21 cellular contexts compared by ENCODE assay signal in the genomic region with DNA sequence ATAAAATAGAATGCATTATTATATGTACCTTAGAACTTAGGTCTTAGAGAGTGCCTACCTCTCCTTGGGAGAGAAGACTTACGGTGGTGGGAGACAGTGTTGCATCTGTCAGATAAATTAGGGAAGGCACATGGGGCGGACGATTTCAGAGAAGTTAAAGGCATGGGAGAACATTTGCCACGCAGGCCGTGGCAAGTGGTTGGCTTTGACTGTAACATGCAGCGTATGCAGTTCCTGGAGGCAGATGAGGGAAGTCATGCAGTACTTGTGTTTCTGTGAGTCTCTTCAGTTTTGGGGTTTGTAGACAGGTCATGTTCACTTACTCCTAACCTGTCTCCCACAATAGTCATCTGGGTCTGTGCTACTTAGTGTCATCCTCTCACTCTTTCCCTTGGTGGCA. TPM values are rescaled to one million over a fixed set of nuclear protein-coding genes. Genes with fewer than 3 reads are reported as not detected.
DNase-seq lines count a peak whose midpoint lies in the region; ATAC-seq and TF ChIP-seq lines count a peak whose summit lies in the region.
"Had no signal": no experiment of that assay in that cellular context is flagged by ENCODE, and none has a peak within 500 bp of the region (broad histone marks: within the 10 kb centered on the region; RNA-seq: fewer than 3 reads in every experiment).

No MANE protein-coding gene starts in this region.

- ATAC-seq in IMR-90 (ENCODE audit: low read depth) = no peak
- ATAC-seq in left lung = peak; percentile 39
- ATAC-seq: GM23338 had no signal

- H2BK5ac ChIP-seq in IMR-90 (ENCODE audit: low read depth, low read length, poor library complexity, severe bottlenecking) = no peak overlapping the region

- peaks cover 30 to 89% of the 10 kb centered on the region in 2 experiments for H3K79me1 ChIP-seq in IMR-90 (ENCODE audit: low read depth in 1 of 2, low read length in 2 of 2)

- H3K27ac ChIP-seq in IMR-90 (ENCODE audit: insufficient read depth, low read length) = no peak overlapping the region
- H3K27ac ChIP-seq in left lung = no peak overlapping the region
- H3K27ac ChIP-seq in stomach smooth muscle (ENCODE audit: low read length) = peak overlapping the region; percentile 79
- no peak overlapping the region for H3K27ac ChIP-seq in PC-9
- H3K27ac ChIP-seq: SJSA1 had no signal

- H2BK20ac ChIP-seq in IMR-90 (ENCODE audit: low read depth, low read length) = no peak overlapping the region

- H3K18ac ChIP-seq in IMR-90 (ENCODE audit: low read depth, low read length) = no peak overlapping the region

- peak overlapping the region; percentile 8 for H2AK9ac ChIP-seq in IMR-90 (replicated peaks; ENCODE audit: low read depth, low read length, poor library complexity)

- H3K9ac ChIP-seq in IMR-90 (ENCODE audit: low read depth, low read length) (no peak overlapping the region), stomach smooth muscle (ENCODE audit: low read length in 2 of 2) (no peak overlapping the region)

- CTCF ChIA-PET in IMR-90 (lab: Yijun Ruan, JAX) = no interaction called here
- CTCF ChIA-PET in PC-9 (lab: Charles Lee) = no interaction called here

- H3K4me1 ChIP-seq in IMR-90 (ENCODE audit: control insufficient read depth, insufficient read depth, low read length) (peaks cover 11% of the 10 kb centered on the region), left lung (peaks cover 5 to 62% of the 10 kb centered on the region in 2 donors), stomach smooth muscle (ENCODE audit: control insufficient read depth, insufficient read depth, low read length) (peaks cover 36% of the 10 kb centered on the region), PC-9 (replicated peaks; ENCODE audit: insufficient read depth) (no peaks in the 10 kb centered on the region)
- H3K4me1 ChIP-seq: HAP-1 had no signal

- BruUV-seq in IMR-90 (replicated peaks; lab: Mats Ljungman, UMichigan) (no TSS peak), PC-9 (replicated peaks; lab: Mats Ljungman, UMichigan) (no TSS peak)

- peaks cover 14% of the 10 kb centered on the region for H3K9me1 ChIP-seq in IMR-90 (ENCODE audit: insufficient read depth, low read length)

- no peak overlapping the region for H2AK5ac ChIP-seq in IMR-90 (ENCODE audit: low read depth, low read length)

- peaks cover 22% of the 10 kb centered on the region for H3K79me2 ChIP-seq in PC-9 (ENCODE audit: low read depth)

- no peak overlapping the region for H4K5ac ChIP-seq in IMR-90 (ENCODE audit: low read depth, low read length)

- in situ Hi-C loops in IMR-90 (cut with MboI; ENCODE audit: low sequenced_read_pairs) = no loop called here

- DNase-seq in CD1c-positive myeloid dendritic cell (ENCODE audit: extremely low spot score) (peak; percentile 57), IMR-90 (no peak), left lung (no peak), dermis blood vessel endothelial cell (no peak), NCI-H524 (lab: John Stamatoyannopoulos, UW) (no peak), PC-9 (no peak)
- DNase-seq: BE2C, Calu3, DND-41, HFFc6, KBM-7, MV-4-11, NCI-H1105, NCI-H1436 treated with DMSO at 0.1 percent for 48 hours, NCI-H187 treated with DMSO at 0.1 percent for 48 hours, NCI-H2171 treated with DMSO at 0.1 percent for 48 hours, NCI-H774 had no signal

- POLR2A ChIA-PET in IMR-90 (lab: Charles Lee; ENCODE audit: unreplicated experiment) = no interaction called here
- POLR2A ChIA-PET in PC-9 (lab: Charles Lee; ENCODE audit: unreplicated experiment) = no interaction called here

- H4K20me1 ChIP-seq in IMR-90 (ENCODE audit: insufficient read depth, low read length) = peaks cover 37% of the 10 kb centered on the region
- peaks cover 7% of the 10 kb centered on the region for H4K20me1 ChIP-seq in PC-9 (ENCODE audit: insufficient read depth)

- no peak overlapping the region for H3K4me3 ChIP-seq in IMR-90 (ENCODE audit: insufficient read depth, low read depth, low read length)
- no peak overlapping the region for H3K4me3 ChIP-seq in left lung
- H3K4me3 ChIP-seq in stomach smooth muscle (ENCODE audit: low read length in 2 of 2) = no peak overlapping the region
- no peak overlapping the region for H3K4me3 ChIP-seq in PC-9
- H3K4me3 ChIP-seq: GM23338, HAP-1, SJSA1 had no signal

- TF ChIP-seq CTCF in IMR-90 (conservative IDR thresholded peaks at IDR 0.05; ENCODE audit: low read depth, low read length) (no peak), left lung (IDR thresholded peaks at IDR 0.05) (no peak), PC-9 (conservative IDR thresholded peaks at IDR 0.05) (no peak)

- H2AFZ ChIP-seq in IMR-90 (replicated peaks; ENCODE audit: low read length, poor library complexity) (no peak overlapping the region), PC-9 (no peak overlapping the region)
- H2AFZ ChIP-seq: GM23338 had no signal

- no peak overlapping the region for H3K4ac ChIP-seq in IMR-90 (ENCODE audit: low read depth, low read length)

- H4K91ac ChIP-seq in IMR-90 (ENCODE audit: insufficient read depth, low read depth, low read length) = no peak overlapping the region

- H3K36me3 ChIP-seq in IMR-90 (ENCODE audit: control insufficient read depth, insufficient read depth, low read length) = 0 out of 2 replicates have a peak, but pooled peaks cover 1% of the 10 kb centered on the region
- H3K36me3 ChIP-seq in left lung = no peaks in the 10 kb centered on the region
- H3K36me3 ChIP-seq in stomach smooth muscle (ENCODE audit: control insufficient read depth in 2 of 2, insufficient read depth in 2 of 2, low read length in 2 of 2) = no peaks in the 10 kb centered on the region
- H3K36me3 ChIP-seq in PC-9 (ENCODE audit: low read depth) = no peaks in the 10 kb centered on the region
- H3K36me3 ChIP-seq: BE2C, HAP-1 had no signal

- no peak overlapping the region for H3K56ac ChIP-seq in IMR-90 (ENCODE audit: extremely low read depth, insufficient read depth, low read length)

- no peaks in the 10 kb centered on the region for H3F3A ChIP-seq in PC-9 (ENCODE audit: insufficient read depth, low read depth)

- H3K23ac ChIP-seq in IMR-90 (ENCODE audit: low read depth, low read length) = no peak overlapping the region

- no peaks in the 10 kb centered on the region for H3K9me2 ChIP-seq in PC-9 (ENCODE audit: insufficient read depth)

- H4K8ac ChIP-seq in IMR-90 (ENCODE audit: low read depth in 2 of 2, low read length in 2 of 2) = no peak overlapping the region

- H2BK15ac ChIP-seq in IMR-90 (ENCODE audit: low read depth, low read length) = no peak overlapping the region

- dilution Hi-C loops in IMR-90 (cut with HindIII; ENCODE audit: low sequenced_read_pairs, unreplicated experiment) = no loop called here

- TF ChIP-seq RAD21 in IMR-90 (IDR thresholded peaks at IDR 0.05; ENCODE audit: low read length) = no peak

- no peak overlapping the region for H2BK120ac ChIP-seq in IMR-90 (ENCODE audit: low read depth, low read length)

- H3K27me3 ChIP-seq in IMR-90 (ENCODE audit: control insufficient read depth, insufficient read depth, low read length) (no peaks in the 10 kb centered on the region), left lung (no peaks in the 10 kb centered on the region), stomach smooth muscle (ENCODE audit: control insufficient read depth in 1 of 2, insufficient read depth in 2 of 2, low read length in 2 of 2) (no peaks in the 10 kb centered on the region), PC-9 (ENCODE audit: insufficient read depth, low read depth) (no peaks in the 10 kb centered on the region)
- H3K27me3 ChIP-seq: BE2C, SJSA1 had no signal

- no CpG with 5 or more reads among the region's 6 CpGs for WGBS in IMR-90 (ENCODE audit: extremely low coverage in 2 of 2, insufficient read length in 1 of 2), 2 experiments

- TF ChIP-seq POLR2A in IMR-90 (IDR thresholded peaks at IDR 0.05; ENCODE audit: low read depth, low read length) = no peak

- H3K4me2 ChIP-seq in IMR-90 (ENCODE audit: low read depth, low read length) (no peak overlapping the region), PC-9 (no peak overlapping the region)
- H3K4me2 ChIP-seq: GM23338 had no signal

- intact Hi-C loops in IMR-90 (cut with micrococcal nuclease) = no loop called here
- intact Hi-C loops in left lung (cut with DNase I) = no loop called here
- intact Hi-C loops in PC-9 (cut with micrococcal nuclease; ENCODE audit: unreplicated experiment) = no loop called here

- H3K14ac ChIP-seq in IMR-90 (replicated peaks; ENCODE audit: low read depth, low read length) = no peak overlapping the region

- no peaks in the 10 kb centered on the region for H3K9me3 ChIP-seq in IMR-90 (ENCODE audit: control insufficient read depth, insufficient read depth, low read length)
- H3K9me3 ChIP-seq in left lung = no peaks in the 10 kb centered on the region
- no peaks in the 10 kb centered on the region for H3K9me3 ChIP-seq in stomach smooth muscle (ENCODE audit: control insufficient read depth in 2 of 2, low read length in 2 of 2)
- no peaks in the 10 kb centered on the region for H3K9me3 ChIP-seq in PC-9 (ENCODE audit: insufficient read depth, low read depth)
- H3K9me3 ChIP-seq: BE2C, HAP-1, SJSA1 had no signal

TF ChIP-seq in IMR-90, 13 proteins besides CTCF, POLR2A, EP300 and RAD21 (continues in another document):
- TF ChIP-seq FOS (IDR thresholded peaks at IDR 0.05; ENCODE audit: low read depth, low read length) (no peak), SMC3 (IDR thresholded peaks at IDR 0.05; ENCODE audit: low read depth, low read length) (no peak), RCOR1 (IDR thresholded peaks at IDR 0.05; ENCODE audit: insufficient replicate concordance, low read length) (no peak), MXI1 (IDR thresholded peaks at IDR 0.05; ENCODE audit: borderline replicate concordance, low read depth, low read length) (no peak), MAZ (IDR thresholded peaks at IDR 0.05; ENCODE audit: borderline replicate concordance, low read depth, low read length) (no peak), CEBPB (IDR thresholded peaks at IDR 0.05; ENCODE audit: low read depth, low read length) (no peak), BHLHE40 (IDR thresholded peaks at IDR 0.05; ENCODE audit: low read depth, low read length) (no peak), RFX5 (IDR thresholded peaks at IDR 0.05; ENCODE audit: low read depth, low read length) (no peak)
- TF ChIP-seq, protein P1, sequence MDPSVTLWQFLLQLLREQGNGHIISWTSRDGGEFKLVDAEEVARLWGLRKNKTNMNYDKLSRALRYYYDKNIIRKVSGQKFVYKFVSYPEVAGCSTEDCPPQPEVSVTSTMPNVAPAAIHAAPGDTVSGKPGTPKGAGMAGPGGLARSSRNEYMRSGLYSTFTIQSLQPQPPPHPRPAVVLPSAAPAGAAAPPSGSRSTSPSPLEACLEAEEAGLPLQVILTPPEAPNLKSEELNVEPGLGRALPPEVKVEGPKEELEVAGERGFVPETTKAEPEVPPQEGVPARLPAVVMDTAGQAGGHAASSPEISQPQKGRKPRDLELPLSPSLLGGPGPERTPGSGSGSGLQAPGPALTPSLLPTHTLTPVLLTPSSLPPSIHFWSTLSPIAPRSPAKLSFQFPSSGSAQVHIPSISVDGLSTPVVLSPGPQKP (IDR thresholded peaks at IDR 0.05; ENCODE audit: borderline replicate concordance, low read depth, low read length) = no peak

RNA-seq across cellular contexts. Expression of a gene that starts 43.6 kb away (rescaled TPM):
- total RNA-seq in IMR-90 (2012; rRNA removed) (9.4 and 9.9 TPM in 2 replicates), left lung (10 to 100 TPM; 26.6 to 44.7 TPM), dermis blood vessel endothelial cell (9.9 and 16.1 TPM in 2 replicates), PC-9 (2021) (52.1 and 62.8 TPM in 2 replicates)
- 8.4 and 8.6 TPM in 2 replicates for polyA plus RNA-seq in IMR-90 (2012; rRNA removed)
- 2.6 and 2.7 TPM in 2 replicates for polyA plus RNA-seq in IMR-90 (2012; cell fraction: cytosol; rRNA removed)
- polyA plus RNA-seq in IMR-90 (2012; cell fraction: nucleus; rRNA removed; ENCODE audit: low replicate concordance) = 20.3 and 40.4 TPM in 2 replicates
